ENCODE assay signal across 20 cellular contexts in the genomic region with DNA sequence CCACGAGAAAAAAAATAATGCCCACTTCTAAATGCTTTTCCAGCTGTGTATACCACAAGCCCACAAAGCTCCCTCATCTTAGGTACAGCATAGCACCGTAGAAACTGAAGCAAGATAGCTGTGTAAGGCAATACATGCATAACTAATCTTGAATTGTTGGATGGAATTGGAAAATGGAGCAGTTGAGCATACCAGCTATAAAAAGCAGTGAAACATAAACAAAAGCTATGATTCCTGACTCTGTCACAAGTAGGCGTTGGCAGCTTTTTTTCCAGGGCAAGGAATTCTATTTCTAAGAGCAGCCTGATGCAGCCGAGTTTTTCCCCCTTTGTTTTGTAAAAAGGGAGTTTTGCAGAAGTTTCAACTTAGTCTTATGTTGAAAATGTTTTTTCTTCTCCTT. TPM values are rescaled to one million over a fixed set of nuclear protein-coding genes. Genes with fewer than 3 reads are reported as not detected.
A peak's percentile ranks its signal among the peaks of the same experiment; 100 is the strongest.
DNase-seq lines count a peak whose midpoint lies in the region; ATAC-seq, FAIRE-seq and TF ChIP-seq lines count a peak whose summit lies in the region.
"Had no signal": no experiment of that assay in that cellular context is flagged by ENCODE, and none has a peak within 500 bp of the region (broad histone marks: within the 10 kb centered on the region; RNA-seq: fewer than 3 reads in every experiment).

No MANE protein-coding gene starts in this region.

- H3K27me3 Mint-ChIP-seq in astrocyte (ENCODE audit: low read depth, unreplicated experiment) = no peaks in the 10 kb centered on the region

- H3K27ac ChIP-seq in astrocyte (ENCODE audit: low read depth, low read length) = no peak overlapping the region

- H3K4me2 ChIP-seq in astrocyte (ENCODE audit: low read length) = peak overlapping the region; percentile 32

- no peak overlapping the region for H3K4me3 Mint-ChIP-seq in astrocyte (ENCODE audit: unreplicated experiment)
- H3K4me3 Mint-ChIP-seq: activated naive CD8-positive, alpha-beta T cell treated with anti-CD3 and anti-CD28 coated beads, Interleukin-2, amount 10 ng/mL, durations not matched to agents 7 days and 5 days had no signal

- no peak overlapping the region for H2AFZ ChIP-seq in astrocyte (ENCODE audit: low read depth, low read length)

- no peaks in the 10 kb centered on the region for H3K9me3 Mint-ChIP-seq in astrocyte (ENCODE audit: unreplicated experiment)
- H3K9me3 Mint-ChIP-seq: activated naive CD8-positive, alpha-beta T cell treated with anti-CD3 and anti-CD28 coated beads, Interleukin-2, amount 10 ng/mL, durations not matched to agents 7 days and 5 days had no signal

- no peak for TF ChIP-seq CTCF in astrocyte (IDR thresholded peaks at IDR 0.05; ENCODE audit: insufficient read depth, low read depth, low read length)
- no peak for TF ChIP-seq CTCF in fibroblast of the aortic adventitia (IDR thresholded peaks at IDR 0.05; ENCODE audit: insufficient read depth, low read length)

- H3K27me3 ChIP-seq in astrocyte (ENCODE audit: insufficient read depth, low read length) = no peaks in the 10 kb centered on the region

- peaks cover 21% of the 10 kb centered on the region for H3K4me1 ChIP-seq in astrocyte (ENCODE audit: insufficient read depth, low read length)

- no peaks in the 10 kb centered on the region for H3K36me3 ChIP-seq in astrocyte (ENCODE audit: insufficient read depth, low read length)

- ATAC-seq in HG03280 (IDR thresholded peaks at IDR 0.05; ENCODE audit: unreplicated experiment) (no peak), GM21825 (IDR thresholded peaks at IDR 0.05; ENCODE audit: unreplicated experiment) (no peak), SK-N-SH treated with all-trans-retinoic acid at 6 μM for 48 hours (no peak)
- ATAC-seq: GM12878; Panc1; stimulated activated naive CD8-positive, alpha-beta T cell treated with anti-CD3 and anti-CD28 coated beads, Interleukin-15, Interleukin-2, amounts not matched to agents 100 U/mL and 50 U/mL, for 24 hours had no signal

- no peak overlapping the region for H3K9ac ChIP-seq in astrocyte (ENCODE audit: low read length)

- H4K20me1 ChIP-seq in astrocyte (ENCODE audit: insufficient read depth, low read length) = no peaks in the 10 kb centered on the region

- no peak overlapping the region for H3K4me3 ChIP-seq in astrocyte (ENCODE audit: insufficient read depth, low read depth, low read length)
- H3K4me3 ChIP-seq in fibroblast of the aortic adventitia (ENCODE audit: low read depth, low read length) = no peak overlapping the region
- H3K4me3 ChIP-seq: GM12878 had no signal

- DNase-seq in H4 (ENCODE audit: low spot score) = peak; percentile 32
- peak; percentile 67 for DNase-seq in astrocyte (ENCODE audit: low read depth)
- peak; percentile 77 for DNase-seq in fibroblast of the aortic adventitia (ENCODE audit: low read depth)
- DNase-seq in stromal cell of bone marrow (ENCODE audit: low read depth) = peak; percentile 54
- DNase-seq in DMS114 treated with DMSO at 0.1 percent for 48 hours (lab: John Stamatoyannopoulos, UW; ENCODE audit: unreplicated experiment) = no peak
- DNase-seq: activated naive CD8-positive, alpha-beta T cell treated with anti-CD3 and anti-CD28 coated beads, Interleukin-2, amount 10 ng/mL, durations not matched to agents 7 days and 5 days; central memory CD4-positive, alpha-beta T cell; Kasumi-1; NCI-H1436 treated with DMSO at 0.1 percent for 48 hours; right cardiac atrium; stimulated activated naive CD8-positive, alpha-beta T cell treated with anti-CD3 and anti-CD28 coated beads, Interleukin-15, Interleukin-2, amounts not matched to agents 100 U/mL and 50 U/mL, for 24 hours had no signal

- H3K4me1 Mint-ChIP-seq in astrocyte (ENCODE audit: low read depth, unreplicated experiment) = peaks cover 5% of the 10 kb centered on the region

- no peaks in the 10 kb centered on the region for H3K9me3 ChIP-seq in astrocyte (ENCODE audit: insufficient read depth, low read depth, low read length)

- no peak overlapping the region for H3K27ac Mint-ChIP-seq in astrocyte (ENCODE audit: unreplicated experiment)
- H3K27ac Mint-ChIP-seq: activated naive CD8-positive, alpha-beta T cell treated with anti-CD3 and anti-CD28 coated beads, Interleukin-2, amount 10 ng/mL, durations not matched to agents 7 days and 5 days had no signal

- FAIRE-seq in astrocyte (lab: Jason Lieb, UNC) = no peak
- FAIRE-seq: G401.6, GM12878, urothelium cell line had no signal

- no peaks in the 10 kb centered on the region for H3K79me2 ChIP-seq in astrocyte (ENCODE audit: insufficient read depth, low read length)

- H3K36me3 Mint-ChIP-seq in astrocyte (ENCODE audit: low read depth, unreplicated experiment) = no peaks in the 10 kb centered on the region
- H3K36me3 Mint-ChIP-seq: activated naive CD8-positive, alpha-beta T cell treated with anti-CD3 and anti-CD28 coated beads, Interleukin-2, amount 10 ng/mL, durations not matched to agents 7 days and 5 days had no signal

TF ChIP-seq in SK-N-SH treated with all-trans-retinoic acid at 6 μM for 48 hours, 23 proteins besides CTCF, POLR2A, EP300 and RAD21:
- TF ChIP-seq ZC3H10 (CRISPR knock-in tag; IDR thresholded peaks at IDR 0.05) (no peak), ZNF565 (CRISPR knock-in tag; conservative IDR thresholded peaks at IDR 0.05; ENCODE audit: low read depth) (no peak), ISL1 (CRISPR knock-in tag; IDR thresholded peaks at IDR 0.05) (no peak), GLIS3 (CRISPR knock-in tag; IDR thresholded peaks at IDR 0.05) (no peak), RARB (CRISPR knock-in tag; IDR thresholded peaks at IDR 0.05) (no peak), SNAI2 (CRISPR knock-in tag; IDR thresholded peaks at IDR 0.05) (no peak), ZNF8 (CRISPR knock-in tag; IDR thresholded peaks at IDR 0.05) (no peak)
- TF ChIP-seq, protein P1, sequence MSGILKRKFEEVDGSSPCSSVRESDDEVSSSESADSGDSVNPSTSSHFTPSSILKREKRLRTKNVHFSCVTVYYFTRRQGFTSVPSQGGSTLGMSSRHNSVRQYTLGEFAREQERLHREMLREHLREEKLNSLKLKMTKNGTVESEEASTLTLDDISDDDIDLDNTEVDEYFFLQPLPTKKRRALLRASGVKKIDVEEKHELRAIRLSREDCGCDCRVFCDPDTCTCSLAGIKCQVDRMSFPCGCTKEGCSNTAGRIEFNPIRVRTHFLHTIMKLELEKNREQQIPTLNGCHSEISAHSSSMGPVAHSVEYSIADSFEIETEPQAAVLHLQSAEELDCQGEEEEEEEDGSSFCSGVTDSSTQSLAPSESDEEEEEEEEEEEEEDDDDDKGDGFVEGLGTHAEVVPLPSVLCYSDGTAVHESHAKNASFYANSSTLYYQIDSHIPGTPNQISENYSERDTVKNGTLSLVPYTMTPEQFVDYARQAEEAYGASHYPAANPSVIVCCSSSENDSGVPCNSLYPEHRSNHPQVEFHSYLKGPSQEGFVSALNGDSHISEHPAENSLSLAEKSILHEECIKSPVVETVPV (CRISPR knock-in tag; IDR thresholded peaks at IDR 0.05) = no peak
TF ChIP-seq in SK-N-SH treated with all-trans-retinoic acid at 6 μM for 48 hours: peak in this region for 0.

RNA-seq across cellular contexts. Expression of a gene that starts 32.4 kb away (rescaled TPM):
- total RNA-seq in H4 (2014; rRNA removed; shearing (Covaris generic)) = not detected in 2 replicates
- not detected in 2 replicates for total RNA-seq in astrocyte
- total RNA-seq in fibroblast of the aortic adventitia (ENCODE audit: low replicate concordance) = not detected in 2 replicates
- total RNA-seq: activated naive CD8-positive, alpha-beta T cell treated with anti-CD3 and anti-CD28 coated beads, Interleukin-2, amount 10 ng/mL, durations not matched to agents 7 days and 5 days; GM12878; SK-MEL-5; T-helper 2 cell treated with Interferon-gamma antibody and Interleukin-4, amounts not matched to agents 100 ng/mL and 5 ng/mL, for 36 hours had no signal

RNA-seq across cellular contexts. Expression of a gene that starts 48.0 kb away (rescaled TPM):
- total RNA-seq in H4 (2014; rRNA removed; shearing (Covaris generic)) = 33.2 and 46.4 TPM in 2 replicates
- total RNA-seq in astrocyte (21.9 and 23.1 TPM in 2 replicates), fibroblast of the aortic adventitia (ENCODE audit: low replicate concordance) (6.5 and 34.3 TPM in 2 replicates)
